Comparison of ENCODE assay signal across 1 cellular context in the genomic region with DNA sequence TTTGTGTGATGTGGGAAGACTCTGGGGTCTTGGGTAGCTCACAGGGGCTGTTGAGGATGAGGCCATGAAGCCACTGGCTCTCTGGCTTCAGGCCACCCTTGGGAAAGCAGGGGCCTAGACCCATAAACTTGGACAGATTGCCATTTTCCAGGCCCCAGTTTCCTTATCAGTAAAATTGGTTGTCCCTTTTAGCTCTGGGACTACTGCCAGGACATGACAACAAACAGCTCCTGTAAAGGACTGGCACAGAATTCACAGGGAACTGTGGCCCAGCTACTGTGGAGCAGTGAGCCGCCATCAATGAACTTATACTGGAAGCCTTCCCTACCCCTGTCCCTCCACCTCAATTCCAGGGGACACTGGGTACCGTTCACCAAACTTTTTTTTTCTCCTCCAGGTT.
A peak's percentile ranks its signal among the peaks of the same experiment; 100 is the strongest.
TF ChIP-seq lines count a peak whose summit lies in the region.

No MANE protein-coding gene starts in this region.

TF ChIP-seq in K562, 482 proteins besides CTCF, POLR2A, EP300 and RAD21:
- peak; percentile 49; the same call in 1 of the 2 replicates for TF ChIP-seq NFIC (IDR thresholded peaks at IDR 0.05)
- TF ChIP-seq, protein P1, sequence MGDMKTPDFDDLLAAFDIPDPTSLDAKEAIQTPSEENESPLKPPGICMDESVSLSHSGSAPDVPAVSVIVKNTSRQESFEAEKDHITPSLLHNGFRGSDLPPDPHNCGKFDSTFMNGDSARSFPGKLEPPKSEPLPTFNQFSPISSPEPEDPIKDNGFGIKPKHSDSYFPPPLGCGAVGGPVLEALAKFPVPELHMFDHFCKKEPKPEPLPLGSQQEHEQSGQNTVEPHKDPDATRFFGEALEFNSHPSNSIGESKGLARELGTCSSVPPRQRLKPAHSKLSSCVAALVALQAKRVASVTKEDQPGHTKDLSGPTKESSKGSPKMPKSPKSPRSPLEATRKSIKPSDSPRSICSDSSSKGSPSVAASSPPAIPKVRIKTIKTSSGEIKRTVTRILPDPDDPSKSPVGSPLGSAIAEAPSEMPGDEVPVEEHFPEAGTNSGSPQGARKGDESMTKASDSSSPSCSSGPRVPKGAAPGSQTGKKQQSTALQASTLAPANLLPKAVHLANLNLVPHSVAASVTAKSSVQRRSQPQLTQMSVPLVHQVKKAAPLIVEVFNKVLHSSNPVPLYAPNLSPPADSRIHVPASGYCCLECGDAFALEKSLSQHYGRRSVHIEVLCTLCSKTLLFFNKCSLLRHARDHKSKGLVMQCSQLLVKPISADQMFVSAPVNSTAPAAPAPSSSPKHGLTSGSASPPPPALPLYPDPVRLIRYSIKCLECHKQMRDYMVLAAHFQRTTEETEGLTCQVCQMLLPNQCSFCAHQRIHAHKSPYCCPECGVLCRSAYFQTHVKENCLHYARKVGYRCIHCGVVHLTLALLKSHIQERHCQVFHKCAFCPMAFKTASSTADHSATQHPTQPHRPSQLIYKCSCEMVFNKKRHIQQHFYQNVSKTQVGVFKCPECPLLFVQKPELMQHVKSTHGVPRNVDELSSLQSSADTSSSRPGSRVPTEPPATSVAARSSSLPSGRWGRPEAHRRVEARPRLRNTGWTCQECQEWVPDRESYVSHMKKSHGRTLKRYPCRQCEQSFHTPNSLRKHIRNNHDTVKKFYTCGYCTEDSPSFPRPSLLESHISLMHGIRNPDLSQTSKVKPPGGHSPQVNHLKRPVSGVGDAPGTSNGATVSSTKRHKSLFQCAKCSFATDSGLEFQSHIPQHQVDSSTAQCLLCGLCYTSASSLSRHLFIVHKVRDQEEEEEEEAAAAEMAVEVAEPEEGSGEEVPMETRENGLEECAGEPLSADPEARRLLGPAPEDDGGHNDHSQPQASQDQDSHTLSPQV (IDR thresholded peaks at IDR 0.05) = peak; percentile 22; the same call in 1 of the 2 replicates
